Comparison of ENCODE assay signal across 9 cellular contexts in genomic region chr1:202643397-202644218, GRCh38.
DNase-seq lines count a peak whose midpoint lies in the region; ATAC-seq, FAIRE-seq and TF ChIP-seq lines count a peak whose summit lies in the region.
"Had no signal": no experiment of that assay in that cellular context is flagged by ENCODE, and none has a peak within 500 bp of the region (broad histone marks: within the 10 kb centered on the region; RNA-seq: fewer than 3 reads in every experiment).

No MANE protein-coding gene starts in this region.

- H3K27ac ChIP-seq in small intestine (ENCODE audit: low read depth in 1 of 2, low read length in 1 of 2) = no peak overlapping the region

- no peaks in the 10 kb centered on the region for H3K9me3 Mint-ChIP-seq in Caco-2 (ENCODE audit: unreplicated experiment)
- no peaks in the 10 kb centered on the region for H3K9me3 Mint-ChIP-seq in effector memory CD8-positive, alpha-beta T cell

- no peak for TF ChIP-seq CTCF in Caco-2 (IDR thresholded peaks at IDR 0.05; ENCODE audit: insufficient read depth in 1 of 2, low read depth in 1 of 2, low read length in 1 of 2, severe bottlenecking in 1 of 2, unreplicated experiment in 1 of 2)
- TF ChIP-seq CTCF in NB4 (IDR thresholded peaks at IDR 0.05; ENCODE audit: low read depth, low read length) = no peak
- no peak for TF ChIP-seq CTCF in omental fat pad (IDR thresholded peaks at IDR 0.05)

- no peak overlapping the region for H3K27ac Mint-ChIP-seq in Caco-2 (ENCODE audit: unreplicated experiment)
- H3K27ac Mint-ChIP-seq in effector memory CD8-positive, alpha-beta T cell = peak overlapping the region in 1 of 2 donors; percentile 35

- ATAC-seq in effector memory CD8-positive, alpha-beta T cell (replicated peaks) = peak; percentile 66
- ATAC-seq in omental fat pad (ENCODE audit: low FRiP score) = peak; percentile 24
- no peak for ATAC-seq in GM21737 (IDR thresholded peaks at IDR 0.05; ENCODE audit: unreplicated experiment)

- H3K9me3 ChIP-seq in Caco-2 (no peaks in the 10 kb centered on the region), small intestine (ENCODE audit: control insufficient read depth, low read depth) (no peaks in the 10 kb centered on the region)

- DNase-seq in Caco-2 = no peak
- peak; percentile 33 for DNase-seq in NB4 (ENCODE audit: low read depth)
- DNase-seq in effector memory CD8-positive, alpha-beta T cell = peak in 1 of 3 experiments; percentile 12
- no peak for DNase-seq in omental fat pad (ENCODE audit: low spot score)
- no peak for DNase-seq in COR-L47 (lab: John Stamatoyannopoulos, UW)
- no peak for DNase-seq in DMS153 treated with DMSO at 0.1 percent for 48 hours (lab: John Stamatoyannopoulos, UW; ENCODE audit: unreplicated experiment)
- DNase-seq in small intestine = no peak
- DNase-seq: activated CD4-positive, alpha-beta T cell treated with anti-CD3 and anti-CD28 coated beads, Interleukin-2, amount 50 U/mL, for 48 hours had no signal

- WGBS in small intestine, 3 donors = 1% methylated on average over 36 to 55 of the region's 55 CpGs

- POLR2A ChIA-PET in Caco-2 (lab: Charles Lee) = interaction anchor here (0.6 kb wide), 2 partner anchors 41 to 50 kb away, joined by 4 to 5 read pairs; no protein-coding TSS in a partner anchor

- peaks cover 11% of the 10 kb centered on the region for H3K4me1 ChIP-seq in Caco-2
- H3K4me1 ChIP-seq in small intestine (ENCODE audit: control insufficient read depth in 2 of 2, insufficient read depth in 1 of 2, low read depth in 1 of 2, low read length in 1 of 2) = no peaks in the 10 kb centered on the region

- peaks cover 24% of the 10 kb centered on the region for H3K4me1 Mint-ChIP-seq in Caco-2 (ENCODE audit: low read depth, unreplicated experiment)
- peaks cover 20 to 21% of the 10 kb centered on the region in 2 donors for H3K4me1 Mint-ChIP-seq in effector memory CD8-positive, alpha-beta T cell (ENCODE audit: low read depth in 2 of 2)

- H3K4me3 ChIP-seq in Caco-2 (ENCODE audit: low read depth, low read length) = peak overlapping the region; percentile 53
- no peak overlapping the region for H3K4me3 ChIP-seq in NB4 (ENCODE audit: low read depth, low read length)
- peak overlapping the region in 1 of 2 donors; percentile 34 for H3K4me3 ChIP-seq in small intestine (ENCODE audit: low read depth in 1 of 2, low read length in 2 of 2)

- intact Hi-C loops in Caco-2 (cut with micrococcal nuclease; ENCODE audit: unreplicated experiment) = no loop called here

- H3K36me3 ChIP-seq in Caco-2 (ENCODE audit: control insufficient read depth, insufficient read depth, low read length) (no peaks in the 10 kb centered on the region), small intestine (ENCODE audit: control insufficient read depth in 2 of 2, insufficient read depth in 2 of 2, low read length in 2 of 2) (peaks cover 0 to 2% of the 10 kb centered on the region in 2 donors)

- no TSS peak for BruUV-seq in Caco-2 (replicated peaks; lab: Mats Ljungman, UMichigan)

- peaks cover 28% of the 10 kb centered on the region for H3K27me3 Mint-ChIP-seq in Caco-2 (ENCODE audit: insufficient read depth, unreplicated experiment)
- peaks cover 76 to 92% of the 10 kb centered on the region in 2 donors for H3K27me3 Mint-ChIP-seq in effector memory CD8-positive, alpha-beta T cell

- CTCF ChIA-PET in Caco-2 (lab: Charles Lee) = interaction anchor here (0.6 to 0.7 kb wide), 2 partner anchors 10 to 160 kb away, joined by 3 to 8 read pairs; no protein-coding TSS in a partner anchor

- FAIRE-seq in small intestine (lab: Jason Lieb, UNC) = no peak

- H3K27me3 ChIP-seq in Caco-2 (replicated peaks; ENCODE audit: control insufficient read depth, insufficient read depth, low read length) = peaks cover 2% of the 10 kb centered on the region
- H3K27me3 ChIP-seq in small intestine (ENCODE audit: control insufficient read depth in 2 of 2, insufficient read depth in 2 of 2, low read length in 2 of 2) = peaks cover 2 to 17% of the 10 kb centered on the region in 2 donors

- peak overlapping the region; percentile 77 for H3K4me3 Mint-ChIP-seq in Caco-2 (ENCODE audit: unreplicated experiment)
- peak overlapping the region; percentile 81 to 83 for H3K4me3 Mint-ChIP-seq in effector memory CD8-positive, alpha-beta T cell

- no peaks in the 10 kb centered on the region for H3K36me3 Mint-ChIP-seq in Caco-2 (ENCODE audit: insufficient read depth, unreplicated experiment)
- no peaks in the 10 kb centered on the region for H3K36me3 Mint-ChIP-seq in effector memory CD8-positive, alpha-beta T cell (ENCODE audit: insufficient read depth)

- no peak for TF ChIP-seq POLR2A in NB4 (IDR thresholded peaks at IDR 0.05; ENCODE audit: extremely low read depth, insufficient read length)
